Comparison of ENCODE assay signal across 8 cellular contexts in the genomic region with DNA sequence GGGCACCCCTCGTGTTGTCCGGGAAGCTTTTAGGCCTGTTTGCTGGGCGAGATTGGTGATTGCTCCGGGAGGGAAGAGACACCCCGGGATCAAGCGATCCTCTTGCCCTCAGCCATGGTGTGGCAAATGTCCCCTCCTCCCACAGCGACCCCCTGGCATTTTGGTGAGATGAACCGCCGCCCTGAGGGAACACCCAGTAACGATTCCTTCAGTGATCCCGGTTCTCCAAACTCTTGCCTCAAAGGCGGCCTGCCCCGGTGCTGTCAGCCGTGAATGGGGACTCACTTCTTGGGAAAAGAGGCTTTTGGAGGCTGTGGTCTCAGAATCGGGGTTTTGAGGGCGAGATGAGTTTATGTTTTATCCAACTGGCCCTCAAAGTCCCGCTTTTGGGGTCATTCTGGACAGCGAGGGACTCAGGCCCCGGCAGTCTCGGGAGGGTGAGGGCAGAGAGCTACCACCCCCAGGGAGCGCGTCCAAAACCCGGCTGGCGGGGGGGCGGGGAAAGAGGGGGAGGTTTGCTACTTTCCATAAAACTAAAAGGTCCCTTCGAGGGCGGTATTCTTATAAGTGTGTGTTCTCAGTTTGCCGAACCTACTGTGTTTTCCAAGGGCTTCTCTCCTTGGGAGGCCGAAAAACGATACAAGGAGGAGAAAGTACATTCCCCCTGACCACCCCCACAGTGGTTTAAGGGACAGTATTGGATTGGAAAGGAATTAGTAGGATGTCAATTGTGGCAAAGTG.
DNase-seq lines count a peak whose midpoint lies in the region; ATAC-seq, FAIRE-seq and TF ChIP-seq lines count a peak whose summit lies in the region.

No MANE protein-coding gene starts in this region.

- peaks cover 7% of the 10 kb centered on the region for H3K79me1 ChIP-seq in H1 (ENCODE audit: low read depth, low read length)

- peaks cover 9% of the 10 kb centered on the region for H3K27me3 Mint-ChIP-seq in CD4-positive, alpha-beta T cell

- H3K4me1 ChIP-seq in H1 (replicated peaks in 1 of 4; ENCODE audit: control insufficient read depth in 3 of 4, insufficient read depth in 4 of 4, low read length in 3 of 4), result peaks cover 12 to 40% (median 26%) of the 10 kb centered on the region in 4 experiments

- no peak for TF ChIP-seq CTCF in CD4-positive, alpha-beta T cell (IDR thresholded peaks at IDR 0.05)
- TF ChIP-seq CTCF in H1 (IDR thresholded peaks at IDR 0.05; ENCODE audit: control extremely low read depth in 1 of 3, insufficient read depth in 1 of 3, low read depth in 1 of 3, low read length in 3 of 3) (no peak), neural cell (IDR thresholded peaks at IDR 0.05; ENCODE audit: poor library complexity, severe bottlenecking) (no peak)

- H3K18ac ChIP-seq in H1 (ENCODE audit: extremely low read depth, low read length), result peak overlapping the region; percentile 89

- no peak overlapping the region for H2AFZ ChIP-seq in H1 (ENCODE audit: low read length)
- no peak overlapping the region for H2AFZ ChIP-seq in neural cell (ENCODE audit: low read depth, low read length)

- H3K36me3 Mint-ChIP-seq in CD4-positive, alpha-beta T cell (ENCODE audit: low read depth), result no peaks in the 10 kb centered on the region

- H3K4me1 Mint-ChIP-seq in CD4-positive, alpha-beta T cell (ENCODE audit: low read depth), result peaks cover 47% of the 10 kb centered on the region

- H3K27ac ChIP-seq in CD4-positive, alpha-beta T cell (ENCODE audit: low read depth, low read length), result no peak overlapping the region
- H3K27ac ChIP-seq in H1 (ENCODE audit: low read depth, low read length), result no peak overlapping the region
- H3K27ac ChIP-seq in neural cell (ENCODE audit: low read length), result no peak overlapping the region

- H3K27me3 ChIP-seq in CD4-positive, alpha-beta T cell (ENCODE audit: control insufficient read depth, insufficient read depth, low read length), result peaks cover 13% of the 10 kb centered on the region
- H3K27me3 ChIP-seq in MG63, result no peaks in the 10 kb centered on the region
- H3K27me3 ChIP-seq in H1 (replicated peaks in 1 of 4; ENCODE audit: control insufficient read depth in 3 of 4, extremely low read depth in 1 of 4, insufficient read depth in 3 of 4, low read length in 3 of 4), result peaks cover 0 to 5% (median 0%) of the 10 kb centered on the region in 4 experiments; a peak in 2 of 7 replicates
- H3K27me3 ChIP-seq in neural cell (ENCODE audit: insufficient read depth, low read depth, low read length), result peaks cover 54% of the 10 kb centered on the region

- H4K20me1 ChIP-seq in H1 (replicated peaks in 1 of 2; ENCODE audit: control insufficient read depth in 1 of 2, insufficient read depth in 2 of 2, low read length in 2 of 2) (no peaks in the 10 kb centered on the region), neural cell (ENCODE audit: insufficient read depth) (no peaks in the 10 kb centered on the region)

- H2AK5ac ChIP-seq in H1 (ENCODE audit: low read depth, low read length), result no peak overlapping the region

- H4K8ac ChIP-seq in H1 (ENCODE audit: extremely low read depth, insufficient read depth, low read length), result no peak overlapping the region; the same call in 1 of the 2 replicates

- H3K9me3 ChIP-seq in CD4-positive, alpha-beta T cell (ENCODE audit: control insufficient read depth, low read length), result no peaks in the 10 kb centered on the region
- H3K9me3 ChIP-seq in MG63 (no peaks in the 10 kb centered on the region), H1 (ENCODE audit: insufficient read depth in 2 of 2, low read depth in 1 of 2, low read length in 1 of 2) (no peaks in the 10 kb centered on the region), neural cell (ENCODE audit: low read length) (no peaks in the 10 kb centered on the region)

- TF ChIP-seq RAD21 in H1 (IDR thresholded peaks at IDR 0.05 in 1 of 2, conservative IDR thresholded peaks at IDR 0.05 in 1 of 2; ENCODE audit: low read depth in 2 of 2, low read length in 2 of 2) (no peak), neural cell (conservative IDR thresholded peaks at IDR 0.05) (no peak)

- H3K14ac ChIP-seq in H1 (ENCODE audit: insufficient read length), result no peak overlapping the region

- H3K4me2 ChIP-seq in H1 (ENCODE audit: insufficient read depth in 1 of 2, low read depth in 2 of 2, low read length in 2 of 2) (peak overlapping the region; percentile 96 to 98), neural cell (ENCODE audit: low read length) (no peak overlapping the region)

- DNase-seq in CD4-positive, alpha-beta T cell, result no peak
- DNase-seq in MG63, result peak; percentile 60
- no peak for DNase-seq in H1 (ENCODE audit: low read depth in 1 of 2, low spot score in 2 of 2)
- DNase-seq in AG20443 (ENCODE audit: low spot score), result no peak
- DNase-seq in NCI-H1048 (lab: John Stamatoyannopoulos, UW), result no peak

- CTCF ChIA-PET in CD4-positive, alpha-beta T cell (lab: Charles Lee), result no interaction called here
- CTCF ChIA-PET in H1 (lab: Charles Lee; ENCODE audit: partially characterized antibody), result interaction anchor here (0.7 to 1.4 kb wide), 6 partner anchors 10 to 185 kb away, joined by 3 to 5 read pairs (median 4); no protein-coding TSS in a partner anchor

- H3K9me3 Mint-ChIP-seq in CD4-positive, alpha-beta T cell, result no peaks in the 10 kb centered on the region

- intact Hi-C loops in CD4-positive, alpha-beta T cell (cut with DNase I, micrococcal nuclease), result loop anchor here (2.0 to 10.0 kb wide), 3 partner anchors 225 to 297 kb away; no protein-coding TSS in a partner anchor

- POLR2A ChIA-PET in CD4-positive, alpha-beta T cell (lab: Charles Lee), result interaction anchor here (1.4 kb wide), 1 partner anchor 18 kb away, joined by 8 read pairs; no protein-coding TSS in a partner anchor
- POLR2A ChIA-PET in H1 (lab: Charles Lee; ENCODE audit: partially characterized antibody), result interaction anchor here (1.1 to 1.7 kb wide), 5 partner anchors 18 to 199 kb away, joined by 3 to 6 read pairs (median 3); no protein-coding TSS in a partner anchor

- no peak for ATAC-seq in CD4-positive, alpha-beta T cell (ENCODE audit: poor library complexity)
- ATAC-seq in HG02885 (IDR thresholded peaks at IDR 0.05; ENCODE audit: poor library complexity, unreplicated experiment) (no peak), GM21717 (IDR thresholded peaks at IDR 0.05; ENCODE audit: unreplicated experiment) (no peak)

- H2BK120ac ChIP-seq in H1 (replicated peaks; ENCODE audit: low read depth, low read length), result no peak overlapping the region

- no peak overlapping the region for H2BK20ac ChIP-seq in H1 (ENCODE audit: low read length)

- H3K9ac ChIP-seq in H1 (replicated peaks in 1 of 4; ENCODE audit: extremely low read depth in 1 of 4, low read depth in 3 of 4, low read length in 3 of 4) (peak overlapping the region; percentile 42 to 65 (median 51); a peak in 6 of 7 replicates), neural cell (ENCODE audit: low read length) (no peak overlapping the region)

- H3K4me3 ChIP-seq in MG63 (peak overlapping the region; percentile 83), H1 (ENCODE audit: extremely low read depth in 1 of 4, insufficient read depth in 2 of 4, low read depth in 3 of 4, low read length in 4 of 4) (peak overlapping the region; percentile 73 to 98 (median 83)), neural cell (ENCODE audit: low read length) (peak overlapping the region; percentile 83)

- no peak overlapping the region for H2BK5ac ChIP-seq in H1 (ENCODE audit: low read depth, low read length)

- 0 out of 2 replicates have a peak overlapping the region, but pooled peaks have one; percentile 39 for H2BK12ac ChIP-seq in H1 (ENCODE audit: low read depth, low read length)

- H3K4ac ChIP-seq in H1 (replicated peaks; ENCODE audit: insufficient read length, low read depth, low read length), result no peak overlapping the region

- H3K56ac ChIP-seq in H1 (replicated peaks; ENCODE audit: insufficient read length, low read depth, low read length), result no peak overlapping the region

- H3K36me3 ChIP-seq in MG63 (peaks cover 14% of the 10 kb centered on the region; the same call in 1 of the 2 replicates), H1 (ENCODE audit: control insufficient read depth in 2 of 4, insufficient read depth in 4 of 4, low read length in 3 of 4) (no peaks in the 10 kb centered on the region), neural cell (ENCODE audit: insufficient read depth, low read length) (no peaks in the 10 kb centered on the region)

- H3K23me2 ChIP-seq in H1 (ENCODE audit: low read depth, low read length), result peaks cover 14% of the 10 kb centered on the region

- H4K5ac ChIP-seq in H1 (ENCODE audit: insufficient read length, low read depth, low read length), result no peak overlapping the region

- H3K27ac Mint-ChIP-seq in CD4-positive, alpha-beta T cell, result no peak overlapping the region

- TF ChIP-seq POLR2A in H1 (IDR thresholded peaks at IDR 0.05; ENCODE audit: control extremely low read depth in 1 of 2, low read depth in 2 of 2, low read length in 2 of 2), result no peak

- 2% methylated on average over 28 of the region's 30 CpGs; no CpG with 5 or more reads in 1 of the 2 experiments for WGBS in H1 (ENCODE audit: extremely low coverage in 1 of 2, insufficient coverage in 1 of 2, insufficient read length in 1 of 2, insufficient replicate concordance in 2 of 2, low coverage in 1 of 2, low lambda C conversion rate in 2 of 2, missing lambda C conversion rate in 1 of 2), 2 experiments

- H3K23ac ChIP-seq in H1 (ENCODE audit: insufficient read length), result no peak overlapping the region

- no peaks in the 10 kb centered on the region for H3K9me2 ChIP-seq in neural cell (ENCODE audit: insufficient read depth, low read length)

- TF ChIP-seq EP300 in H1 (IDR thresholded peaks at IDR 0.05; ENCODE audit: borderline replicate concordance in 1 of 2, low read depth in 2 of 2, low read length in 2 of 2), result no peak
- TF ChIP-seq EP300 in neural cell (conservative IDR thresholded peaks at IDR 0.05; ENCODE audit: poor library complexity, severe bottlenecking), result no peak

- no peak overlapping the region for H4K91ac ChIP-seq in H1 (replicated peaks; ENCODE audit: insufficient read length, low read length)

- H2BK15ac ChIP-seq in H1 (ENCODE audit: low read length), result peak overlapping the region; percentile 29; the same call in 1 of the 2 replicates

- H3K79me2 ChIP-seq in H1 (ENCODE audit: control insufficient read depth in 1 of 2, insufficient read depth in 2 of 2, low read length in 2 of 2) (peaks cover 3 to 57% of the 10 kb centered on the region in 2 experiments; a peak in 3 of 4 replicates), neural cell (replicated peaks; ENCODE audit: insufficient read depth, low read length) (no peaks in the 10 kb centered on the region)

- no peak for FAIRE-seq in H1 (lab: Jason Lieb, UNC)

- H3K4me3 Mint-ChIP-seq in CD4-positive, alpha-beta T cell, result peak overlapping the region; percentile 78

- no peaks in the 10 kb centered on the region for H3F3A ChIP-seq in neural cell (ENCODE audit: insufficient read depth, low read length, poor library complexity, severe bottlenecking)

TF ChIP-seq in H1, 55 proteins besides CTCF, POLR2A, EP300 and RAD21 (continues in another document):
- TF ChIP-seq KDM4A (IDR thresholded peaks at IDR 0.05; ENCODE audit: low read depth, low read length, severe bottlenecking), result peak; percentile 37

TF ChIP-seq in neural cell, 6 proteins besides CTCF, POLR2A, EP300 and RAD21:
- no peak for TF ChIP-seq MXI1 (conservative IDR thresholded peaks at IDR 0.05; ENCODE audit: poor library complexity, severe bottlenecking)
- no peak for TF ChIP-seq SMC3 (conservative IDR thresholded peaks at IDR 0.05; ENCODE audit: poor library complexity)
